In the genomic region with DNA sequence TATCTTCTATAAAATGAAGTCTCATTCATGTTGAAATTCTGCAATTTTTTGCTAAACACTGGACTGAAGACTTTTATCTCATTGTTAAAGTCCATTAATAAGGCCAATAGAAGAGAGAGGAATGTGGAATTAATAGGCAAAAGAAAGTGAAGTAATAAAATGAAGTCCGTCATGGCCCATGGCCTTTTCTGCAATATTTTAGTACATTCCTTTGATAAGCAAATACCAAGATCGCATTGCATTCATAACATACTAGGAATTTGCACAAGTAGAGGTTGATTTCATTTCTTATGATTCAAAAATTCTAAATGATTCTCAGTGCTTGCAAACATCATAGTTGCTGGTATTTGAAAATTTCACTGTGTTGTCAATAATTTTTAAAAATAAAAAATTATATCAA, we compare ENCODE assay signal across 22 cellular contexts.
DNase-seq lines count a peak whose midpoint lies in the region; ATAC-seq, FAIRE-seq and TF ChIP-seq lines count a peak whose summit lies in the region.
"Had no signal": no experiment of that assay in that cellular context is flagged by ENCODE, and none has a peak within 500 bp of the region (broad histone marks: within the 10 kb centered on the region; RNA-seq: fewer than 3 reads in every experiment).

No MANE protein-coding gene starts in this region.

- no peak for TF ChIP-seq CTCF in HepG2 (CRISPR knock-in tag; IDR thresholded peaks at IDR 0.05)
- no peak for TF ChIP-seq CTCF in right lobe of liver (IDR thresholded peaks at IDR 0.05)
- no peak for TF ChIP-seq CTCF in choroid plexus epithelial cell (conservative IDR thresholded peaks at IDR 0.05; ENCODE audit: low read depth, low read length)

- no peaks in the 10 kb centered on the region for H3K27me3 ChIP-seq in HepG2 (ENCODE audit: control insufficient read depth in 1 of 2, insufficient read depth in 2 of 2, low read length in 2 of 2)
- H3K27me3 ChIP-seq in right lobe of liver: no peaks in the 10 kb centered on the region
- H3K27me3 ChIP-seq: BE2C had no signal

- POLR2A ChIA-PET in HepG2 (lab: Yijun Ruan, JAX) (no interaction called here), HEK293T (lab: Yijun Ruan, JAX) (no interaction called here)

- peaks cover 25% of the 10 kb centered on the region for H3K4me1 ChIP-seq in HepG2 (ENCODE audit: insufficient read depth, low read length)
- no peaks in the 10 kb centered on the region for H3K4me1 ChIP-seq in right lobe of liver
- H3K4me1 ChIP-seq: BE2C, Caco-2 had no signal

- H3K27ac ChIP-seq in HepG2 (ENCODE audit: extremely low read length, insufficient read depth, low read length): peak overlapping the region; percentile 48
- H3K27ac ChIP-seq in right lobe of liver: no peak overlapping the region
- H3K27ac ChIP-seq: HL-60 had no signal

- no peaks in the 10 kb centered on the region for H3K79me2 ChIP-seq in HepG2 (ENCODE audit: insufficient read depth, low read length)

- H4K20me1 ChIP-seq in HepG2 (ENCODE audit: insufficient read depth, low read length): no peaks in the 10 kb centered on the region

- no peak overlapping the region for H3K9ac ChIP-seq in HepG2 (ENCODE audit: insufficient read depth, low read depth, low read length)

- DNase-seq in HepG2 (ENCODE audit: low spot score) (no peak), right lobe of liver (no peak), choroid plexus epithelial cell (ENCODE audit: low read depth) (peak; percentile 91), iris pigment epithelial cell (ENCODE audit: low read depth) (peak; percentile 88), T-helper 2 cell (no peak), NCI-H1694 (lab: John Stamatoyannopoulos, UW) (no peak), HEK293T (ENCODE audit: extremely low spot score) (no peak)
- no peak for DNase-seq in NK-92 treated with Interleukin-12 subunit alpha and Interleukin-12 subunit beta, amount 100 ng/mL, for 24 hours (lab: John Stamatoyannopoulos, UW)
- DNase-seq: 8988T; BE2C; Caco-2; CD4-positive, CD25-positive, alpha-beta regulatory T cell; DMS153; H9; MM.1S; NCI-H1092 treated with DMSO at 0.1 percent for 48 hours; NCI-H146; NCI-H2081; NCI-H2171 treated with DMSO at 0.1 percent for 48 hours; SHP77 treated with DMSO at 0.1 percent for 48 hours had no signal

- FAIRE-seq in HepG2 (lab: Jason Lieb, UNC): no peak
- FAIRE-seq: GM12878 had no signal

- no peak for TF ChIP-seq EP300 in HepG2 (IDR thresholded peaks at IDR 0.05; ENCODE audit: low read depth in 2 of 2, low read length in 2 of 2)
- TF ChIP-seq EP300 in HepG2 (CRISPR knock-in tag; IDR thresholded peaks at IDR 0.05; ENCODE audit: borderline replicate concordance): no peak

- intact Hi-C loops in HepG2 (cut with micrococcal nuclease; ENCODE audit: unreplicated experiment) (no loop called here), right lobe of liver (cut with DNase I) (no loop called here)

- TF ChIP-seq POLR2A in HepG2 (IDR thresholded peaks at IDR 0.05; ENCODE audit: insufficient read depth in 1 of 2, low read depth in 2 of 2, low read length in 2 of 2) (no peak), right lobe of liver (IDR thresholded peaks at IDR 0.05) (no peak)

- 95% methylated on average over 2 of the region's 2 CpGs for WGBS in HepG2 (ENCODE audit: low lambda C conversion rate)
- 50% methylated on average over 2 of the region's 2 CpGs for WGBS in right lobe of liver (ENCODE audit: insufficient coverage, low coverage, low lambda C conversion rate, missing lambda C conversion rate)

- no peak overlapping the region for H2AFZ ChIP-seq in HepG2 (ENCODE audit: low read length)

- H3K36me3 ChIP-seq in HepG2 (replicated peaks in 1 of 2; ENCODE audit: control insufficient read depth in 1 of 2, insufficient read depth in 2 of 2, low read length in 2 of 2) (no peaks in the 10 kb centered on the region), right lobe of liver (no peaks in the 10 kb centered on the region)
- H3K36me3 ChIP-seq: BE2C had no signal

- ATAC-seq in HepG2: no peak
- no peak for ATAC-seq in right lobe of liver
- ATAC-seq: GM12878 had no signal

- H3K4me3 ChIP-seq in HepG2 (replicated peaks in 1 of 3; ENCODE audit: insufficient read depth in 1 of 3, low read depth in 2 of 3, low read length in 3 of 3) (no peak overlapping the region), right lobe of liver (no peak overlapping the region), choroid plexus epithelial cell (ENCODE audit: low read depth, low read length) (no peak overlapping the region)
- H3K4me3 ChIP-seq: GM12878 had no signal

- TF ChIP-seq RAD21 in HepG2 (CRISPR knock-in tag; IDR thresholded peaks at IDR 0.05): no peak

- no TSS peak for BruUV-seq in HepG2 (replicated peaks; lab: Mats Ljungman, UMichigan)

- no peak overlapping the region for H3K4me2 ChIP-seq in HepG2 (ENCODE audit: low read depth, low read length)

- H3K9me3 ChIP-seq in HepG2 (ENCODE audit: low read length) (no peaks in the 10 kb centered on the region), right lobe of liver (no peaks in the 10 kb centered on the region)
- H3K9me3 ChIP-seq: BE2C, Caco-2 had no signal

- in situ Hi-C loops in HepG2 (cut with HindIII; ENCODE audit: extremely low pct_ligation_motif_present, low pct_unique_long_range_greater_than_20kb): no loop called here

- CTCF ChIA-PET in HepG2 (lab: Yijun Ruan, JAX; ENCODE audit: low intra/inter-chr PET ratio, low total read pairs) (no interaction called here), HEK293T (lab: Yijun Ruan, JAX) (no interaction called here)

TF ChIP-seq in HepG2, 621 proteins besides CTCF, POLR2A, EP300 and RAD21 (continues in another document):
- no peak for TF ChIP-seq HNRNPUL1 (IDR thresholded peaks at IDR 0.05; ENCODE audit: low read depth, low read length)
- TF ChIP-seq ZNF788 (CRISPR knock-in tag; IDR thresholded peaks at IDR 0.05; ENCODE audit: borderline replicate concordance): no peak
- TF ChIP-seq, protein P1, sequence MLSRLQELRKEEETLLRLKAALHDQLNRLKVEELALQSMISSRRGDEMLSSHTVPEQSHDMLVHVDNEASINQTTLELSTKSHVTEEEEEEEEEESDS (CRISPR knock-in tag; IDR thresholded peaks at IDR 0.05; ENCODE audit: borderline replicate concordance): no peak

TF ChIP-seq in HEK293T, 16 proteins besides CTCF, POLR2A, EP300 and RAD21:
- no peak for TF ChIP-seq CTBP1 (IDR thresholded peaks at IDR 0.05; ENCODE audit: borderline replicate concordance)

Comparison
In these comparisons a context has a peak if more than half of its experiments do, and no peak if none do; other contexts are left out.
1. DNase-seq: peak in choroid plexus epithelial cell (single experiment) and iris pigment epithelial cell (single experiment); none in HepG2 (single experiment), right lobe of liver (0 of 3), NK-92 treated with Interleukin-12 subunit alpha and Interleukin-12 subunit beta, amount 100 ng/mL, for 24 hours (single experiment), T-helper 2 cell (0 of 5), NCI-H1694 (single experiment) and HEK293T (single experiment).